In the genomic region with DNA sequence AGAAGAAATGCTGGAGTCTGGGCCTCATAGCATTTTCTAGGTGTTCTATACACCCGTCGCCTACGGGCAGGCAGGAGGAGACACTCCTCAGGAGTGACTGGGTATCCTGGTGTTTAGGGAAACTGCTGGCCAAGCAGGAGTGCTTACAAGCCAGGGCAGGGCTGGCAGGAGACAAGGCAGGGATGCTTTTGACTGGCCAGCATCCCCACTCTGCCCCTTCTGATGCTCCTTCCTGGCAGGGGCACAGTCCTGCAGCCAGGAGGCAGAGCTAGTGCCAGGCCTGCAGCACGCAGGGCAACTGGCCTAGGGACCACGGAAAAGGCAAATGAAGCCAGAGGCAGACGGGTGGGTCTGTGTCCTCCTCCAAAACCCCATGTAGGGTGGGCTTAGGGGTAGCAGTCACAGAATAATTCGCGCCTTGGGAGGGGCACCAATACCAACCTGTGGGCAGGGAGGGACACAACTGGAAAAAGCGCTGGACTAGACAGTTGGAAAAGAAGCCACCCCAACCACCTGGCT, we compare ENCODE assay signal across 8 cellular contexts. TPM values are rescaled to one million over a fixed set of nuclear protein-coding genes. Genes with fewer than 3 reads are reported as not detected.
A peak's percentile ranks its signal among the peaks of the same experiment; 100 is the strongest.
DNase-seq lines count a peak whose midpoint lies in the region; ATAC-seq and TF ChIP-seq lines count a peak whose summit lies in the region.

No MANE protein-coding gene starts in this region.

- POLR2A ChIA-PET in IMR-90 (lab: Charles Lee; ENCODE audit: unreplicated experiment) = no interaction called here

- H3K4me2 ChIP-seq in BLaER1 treated with 17β-estradiol and CSF1 and Interleukin-3, amounts not matched to agents 10 nM and 100 nM = peak overlapping the region; percentile 91 to 100 (median 98)
- H3K4me2 ChIP-seq in IMR-90 (ENCODE audit: low read depth, low read length) = peak overlapping the region; percentile 94

- H3K4me1 ChIP-seq in BLaER1 treated with 17β-estradiol and CSF1 and Interleukin-3, amounts not matched to agents 10 nM and 100 nM = peaks cover 53 to 66% (median 58%) of the 10 kb centered on the region in 10 experiments
- H3K4me1 ChIP-seq in IMR-90 (ENCODE audit: control insufficient read depth, insufficient read depth, low read length) = peaks cover 20% of the 10 kb centered on the region
- no peaks in the 10 kb centered on the region for H3K4me1 ChIP-seq in urinary bladder (ENCODE audit: insufficient read depth)

- in situ Hi-C loops in IMR-90 (cut with MboI; ENCODE audit: low sequenced_read_pairs) = no loop called here
- in situ Hi-C loops in astrocyte of the cerebellum (cut with HindIII; ENCODE audit: low sequenced_read_pairs) = no loop called here

- BruUV-seq in IMR-90 (replicated peaks; lab: Mats Ljungman, UMichigan) = no TSS peak

- peak overlapping the region; percentile 97 for H2AK9ac ChIP-seq in IMR-90 (replicated peaks; ENCODE audit: low read depth, low read length, poor library complexity)

- DNase-seq in IMR-90 (peak; percentile 5), astrocyte of the cerebellum (ENCODE audit: low read depth) (no peak), medulla oblongata (ENCODE audit: extremely low spot score) (peak; percentile 34)
- DNase-seq in central memory CD4-positive, alpha-beta T cell = no peak

- peak overlapping the region; percentile 49 for H3K23ac ChIP-seq in IMR-90 (ENCODE audit: low read depth, low read length)

- peak overlapping the region; percentile 37 for H4K5ac ChIP-seq in IMR-90 (ENCODE audit: low read depth, low read length)

- H3K4me3 ChIP-seq in BLaER1 treated with 17β-estradiol and CSF1 and Interleukin-3, amounts not matched to agents 10 nM and 100 nM = peak overlapping the region; percentile 86 to 99 (median 93)
- H3K4me3 ChIP-seq in IMR-90 (ENCODE audit: insufficient read depth, low read depth, low read length) (peak overlapping the region; percentile 81), astrocyte of the cerebellum (ENCODE audit: low read depth, low read length) (peak overlapping the region; percentile 54), urinary bladder (ENCODE audit: low read depth, low read length) (peak overlapping the region; percentile 77)

- no peak for TF ChIP-seq RAD21 in IMR-90 (IDR thresholded peaks at IDR 0.05; ENCODE audit: low read length)

- no peak overlapping the region for H2BK15ac ChIP-seq in IMR-90 (ENCODE audit: low read depth, low read length)

- H2BK120ac ChIP-seq in IMR-90 (ENCODE audit: low read depth, low read length) = no peak overlapping the region

- H3K4ac ChIP-seq in IMR-90 (ENCODE audit: low read depth, low read length) = peak overlapping the region; percentile 92

- H3K9ac ChIP-seq in BLaER1 treated with 17β-estradiol and CSF1 and Interleukin-3, amounts not matched to agents 10 nM and 100 nM = peak overlapping the region; percentile 77 to 98 (median 93)
- H3K9ac ChIP-seq in IMR-90 (ENCODE audit: low read depth, low read length) = peak overlapping the region; percentile 89

- peak overlapping the region; percentile 71 to 90 for H4K8ac ChIP-seq in IMR-90 (ENCODE audit: low read depth in 2 of 2, low read length in 2 of 2)

- H3K9me3 ChIP-seq in BLaER1 treated with 17β-estradiol and CSF1 and Interleukin-3, amounts not matched to agents 10 nM and 100 nM (replicated peaks in 1 of 11) = no peaks in the 10 kb centered on the region
- H3K9me3 ChIP-seq in IMR-90 (ENCODE audit: control insufficient read depth, insufficient read depth, low read length) = no peaks in the 10 kb centered on the region

- H3K27me3 ChIP-seq in BLaER1 treated with 17β-estradiol and CSF1 and Interleukin-3, amounts not matched to agents 10 nM and 100 nM = no peaks in the 10 kb centered on the region
- no peaks in the 10 kb centered on the region for H3K27me3 ChIP-seq in IMR-90 (ENCODE audit: control insufficient read depth, insufficient read depth, low read length)

- H3K27ac ChIP-seq in BLaER1 treated with 17β-estradiol and CSF1 and Interleukin-3, amounts not matched to agents 10 nM and 100 nM = peak overlapping the region; percentile 71 to 95 (median 90); a peak in 21 of 22 replicates
- H3K27ac ChIP-seq in IMR-90 (ENCODE audit: insufficient read depth, low read length) (no peak overlapping the region; the same call in 1 of the 2 replicates), urinary bladder (ENCODE audit: low read depth) (no peak overlapping the region)

- 93% methylated on average over 3 of the region's 9 CpGs; no CpG with 5 or more reads in 1 of the 2 experiments for WGBS in IMR-90 (ENCODE audit: extremely low coverage in 2 of 2, insufficient read length in 1 of 2), 2 experiments
- WGBS in urinary bladder = 74% methylated on average over 9 of the region's 9 CpGs

- dilution Hi-C loops in IMR-90 (cut with HindIII; ENCODE audit: low sequenced_read_pairs, unreplicated experiment) = no loop called here

- CTCF ChIA-PET in IMR-90 (lab: Yijun Ruan, JAX) = no interaction called here

- H2AK5ac ChIP-seq in IMR-90 (ENCODE audit: low read depth, low read length) = peak overlapping the region; percentile 74

- H2BK20ac ChIP-seq in IMR-90 (ENCODE audit: low read depth, low read length) = no peak overlapping the region

- H4K20me1 ChIP-seq in BLaER1 treated with 17β-estradiol and CSF1 and Interleukin-3, amounts not matched to agents 10 nM and 100 nM = peaks cover 40 to 70% (median 53%) of the 10 kb centered on the region in 11 experiments
- peaks cover 15% of the 10 kb centered on the region for H4K20me1 ChIP-seq in IMR-90 (ENCODE audit: insufficient read depth, low read length)

- peak overlapping the region; percentile 97 for H3K14ac ChIP-seq in IMR-90 (replicated peaks; ENCODE audit: low read depth, low read length)

- peak overlapping the region; percentile 73 for H4K91ac ChIP-seq in IMR-90 (ENCODE audit: insufficient read depth, low read depth, low read length)

- intact Hi-C loops in IMR-90 (cut with micrococcal nuclease) = no loop called here

- no peak overlapping the region; the same call in 1 of the 2 replicates for H3K18ac ChIP-seq in IMR-90 (ENCODE audit: low read depth, low read length)

- H2BK5ac ChIP-seq in IMR-90 (ENCODE audit: low read depth, low read length, poor library complexity, severe bottlenecking) = peak overlapping the region; percentile 17

- no peak for TF ChIP-seq POLR2A in IMR-90 (IDR thresholded peaks at IDR 0.05; ENCODE audit: low read depth, low read length)

- TF ChIP-seq CTCF in IMR-90 (conservative IDR thresholded peaks at IDR 0.05; ENCODE audit: low read depth, low read length) (no peak), astrocyte of the cerebellum (IDR thresholded peaks at IDR 0.05; ENCODE audit: low read depth, low read length, missing control alignments) (no peak)

- H3K9me1 ChIP-seq in IMR-90 (ENCODE audit: insufficient read depth, low read length) = peaks cover 9% of the 10 kb centered on the region; the same call in 1 of the 2 replicates

- peak overlapping the region; percentile 97 for H2AFZ ChIP-seq in IMR-90 (replicated peaks; ENCODE audit: low read length, poor library complexity)

- H3K36me3 ChIP-seq in BLaER1 treated with 17β-estradiol and CSF1 and Interleukin-3, amounts not matched to agents 10 nM and 100 nM = peaks cover 31 to 45% (median 38%) of the 10 kb centered on the region in 11 experiments
- peaks cover 17% of the 10 kb centered on the region for H3K36me3 ChIP-seq in IMR-90 (ENCODE audit: control insufficient read depth, insufficient read depth, low read length)
- H3K36me3 ChIP-seq in urinary bladder (ENCODE audit: insufficient read depth) = peaks cover 2% of the 10 kb centered on the region

- 0 out of 2 replicates have a peak, but pooled peaks have one; percentile 1 for ATAC-seq in IMR-90 (ENCODE audit: low read depth)
- no peak for ATAC-seq in HG03565 (IDR thresholded peaks at IDR 0.05; ENCODE audit: unreplicated experiment)
- no peak for ATAC-seq in GM18868 (IDR thresholded peaks at IDR 0.05; ENCODE audit: unreplicated experiment)

- H3K56ac ChIP-seq in IMR-90 (ENCODE audit: extremely low read depth, insufficient read depth, low read length) = no peak overlapping the region; the same call in 1 of the 2 replicates

- H3K79me1 ChIP-seq in IMR-90 (ENCODE audit: low read depth in 1 of 2, low read length in 2 of 2) = peaks cover 24 to 52% of the 10 kb centered on the region in 2 experiments

TF ChIP-seq in IMR-90, 13 proteins besides CTCF, POLR2A, EP300 and RAD21:
- TF ChIP-seq SMC3 (IDR thresholded peaks at IDR 0.05; ENCODE audit: low read depth, low read length) (no peak), BHLHE40 (IDR thresholded peaks at IDR 0.05; ENCODE audit: low read depth, low read length) (no peak), MAZ (IDR thresholded peaks at IDR 0.05; ENCODE audit: borderline replicate concordance, low read depth, low read length) (no peak), MAFK (IDR thresholded peaks at IDR 0.05; ENCODE audit: low read depth, low read length) (no peak), MXI1 (IDR thresholded peaks at IDR 0.05; ENCODE audit: borderline replicate concordance, low read depth, low read length) (no peak), RCOR1 (IDR thresholded peaks at IDR 0.05; ENCODE audit: insufficient replicate concordance, low read length) (no peak)

RNA-seq across cellular contexts. Expression of gene IMPDH1, which starts 4.9 kb away (rescaled TPM):
- 45.3 and 49.5 TPM in 2 replicates for total RNA-seq in IMR-90 (2012; rRNA removed)
- polyA plus RNA-seq in IMR-90 (2012; rRNA removed) = 69.3 and 72.0 TPM in 2 replicates
- polyA plus RNA-seq in IMR-90 (2012; cell fraction: cytosol; rRNA removed) = 76.2 and 79.9 TPM in 2 replicates
- 87.3 and 216 TPM in 2 replicates for polyA plus RNA-seq in IMR-90 (2012; cell fraction: nucleus; rRNA removed; ENCODE audit: low replicate concordance)
- total RNA-seq in urinary bladder = 24.7 TPM
- polyA plus RNA-seq in urinary bladder = 58.6 TPM

RNA-seq across cellular contexts. Expression of gene PRRT4, which starts 43.4 kb away (rescaled TPM):
- total RNA-seq in IMR-90 (2012; rRNA removed) (not detected in 2 replicates), urinary bladder (1.4 TPM)
- polyA plus RNA-seq in IMR-90 (2012; rRNA removed) (not detected in 2 replicates), urinary bladder (1.3 TPM)
- 0.03 TPM in 1 of 2 replicates, not detected in the other for polyA plus RNA-seq in IMR-90 (2012; cell fraction: cytosol; rRNA removed)
- polyA plus RNA-seq in IMR-90 (2012; cell fraction: nucleus; rRNA removed; ENCODE audit: low replicate concordance) = 0.03 and 0.08 TPM in 2 replicates

RNA-seq across cellular contexts. Expression of gene HILPDA, which starts 50.8 kb away (rescaled TPM):
- total RNA-seq in IMR-90 (2012; rRNA removed) (23.6 and 31.2 TPM in 2 replicates), urinary bladder (31.8 TPM)
- polyA plus RNA-seq in IMR-90 (2012; rRNA removed) (29.8 and 35.6 TPM in 2 replicates), urinary bladder (12.4 TPM)
- 24.4 and 28.0 TPM in 2 replicates for polyA plus RNA-seq in IMR-90 (2012; cell fraction: cytosol; rRNA removed)
- 17.9 and 23.2 TPM in 2 replicates for polyA plus RNA-seq in IMR-90 (2012; cell fraction: nucleus; rRNA removed; ENCODE audit: low replicate concordance)

Comparison
In these comparisons a context has a peak if more than half of its experiments do, and no peak if none do; other contexts are left out.
1. H3K27ac ChIP-seq: peak in BLaER1 treated with 17β-estradiol and CSF1 and Interleukin-3, amounts not matched to agents 10 nM and 100 nM (11 of 11); none in IMR-90 (single experiment) and urinary bladder (single experiment).
2. DNase-seq: peak in IMR-90 (single experiment) and medulla oblongata (single experiment); none in astrocyte of the cerebellum (single experiment) and central memory CD4-positive, alpha-beta T cell (single experiment).
3. Peak in every context shown above with its lines, with median percentiles within 50 percentile points of each other: H3K4me3 ChIP-seq.